In the genomic region with DNA sequence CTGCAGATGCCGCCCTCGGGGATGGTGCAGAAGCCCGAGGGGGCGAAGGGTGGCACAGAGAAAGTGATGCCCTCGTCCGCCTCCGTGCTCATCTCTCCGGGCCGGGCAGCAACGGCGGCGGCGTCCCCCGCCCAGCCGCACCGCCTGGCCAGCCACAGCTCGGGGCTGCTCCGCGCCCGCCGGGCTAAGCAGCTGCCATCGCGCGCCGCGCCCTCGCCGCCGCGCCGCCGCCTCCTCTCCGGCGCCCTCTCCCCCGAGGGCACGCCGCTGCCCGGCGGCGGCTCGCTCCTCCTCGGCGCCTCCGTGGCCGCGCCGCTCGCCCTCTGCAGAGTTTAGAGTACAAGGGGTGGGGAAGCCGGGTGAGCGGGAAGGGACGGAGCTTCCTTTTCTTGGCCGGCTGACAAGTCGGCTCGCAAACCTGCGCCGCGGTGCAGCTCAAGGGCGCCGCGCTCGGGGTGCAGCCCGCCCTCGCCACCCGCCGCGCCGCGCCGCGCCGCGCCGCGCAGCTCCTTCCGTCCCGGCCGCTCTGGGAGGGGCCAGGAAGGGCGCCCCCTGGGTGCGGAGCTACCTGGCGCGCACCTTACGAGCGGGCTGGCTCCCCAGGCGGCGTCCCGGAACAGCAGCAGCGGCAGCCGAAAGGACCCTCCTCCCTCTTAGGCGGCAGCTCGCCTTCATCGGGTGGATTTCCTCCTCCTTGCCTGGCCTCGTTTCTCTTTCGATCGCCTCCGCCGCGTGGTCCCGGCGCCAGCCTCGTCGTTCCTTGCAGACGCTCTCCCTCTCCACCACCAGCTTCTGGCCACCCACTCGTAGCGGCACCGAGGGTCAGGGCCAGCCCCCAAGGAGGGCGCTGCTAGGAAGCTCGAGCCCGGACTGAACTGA, we compare ENCODE assay signal across 8 cellular contexts. TPM values are rescaled to one million over a fixed set of nuclear protein-coding genes. Genes with fewer than 3 reads are reported as not detected.
A peak's percentile ranks its signal among the peaks of the same experiment; 100 is the strongest.
DNase-seq lines count a peak whose midpoint lies in the region; ATAC-seq and TF ChIP-seq lines count a peak whose summit lies in the region.

A gene with protein sequence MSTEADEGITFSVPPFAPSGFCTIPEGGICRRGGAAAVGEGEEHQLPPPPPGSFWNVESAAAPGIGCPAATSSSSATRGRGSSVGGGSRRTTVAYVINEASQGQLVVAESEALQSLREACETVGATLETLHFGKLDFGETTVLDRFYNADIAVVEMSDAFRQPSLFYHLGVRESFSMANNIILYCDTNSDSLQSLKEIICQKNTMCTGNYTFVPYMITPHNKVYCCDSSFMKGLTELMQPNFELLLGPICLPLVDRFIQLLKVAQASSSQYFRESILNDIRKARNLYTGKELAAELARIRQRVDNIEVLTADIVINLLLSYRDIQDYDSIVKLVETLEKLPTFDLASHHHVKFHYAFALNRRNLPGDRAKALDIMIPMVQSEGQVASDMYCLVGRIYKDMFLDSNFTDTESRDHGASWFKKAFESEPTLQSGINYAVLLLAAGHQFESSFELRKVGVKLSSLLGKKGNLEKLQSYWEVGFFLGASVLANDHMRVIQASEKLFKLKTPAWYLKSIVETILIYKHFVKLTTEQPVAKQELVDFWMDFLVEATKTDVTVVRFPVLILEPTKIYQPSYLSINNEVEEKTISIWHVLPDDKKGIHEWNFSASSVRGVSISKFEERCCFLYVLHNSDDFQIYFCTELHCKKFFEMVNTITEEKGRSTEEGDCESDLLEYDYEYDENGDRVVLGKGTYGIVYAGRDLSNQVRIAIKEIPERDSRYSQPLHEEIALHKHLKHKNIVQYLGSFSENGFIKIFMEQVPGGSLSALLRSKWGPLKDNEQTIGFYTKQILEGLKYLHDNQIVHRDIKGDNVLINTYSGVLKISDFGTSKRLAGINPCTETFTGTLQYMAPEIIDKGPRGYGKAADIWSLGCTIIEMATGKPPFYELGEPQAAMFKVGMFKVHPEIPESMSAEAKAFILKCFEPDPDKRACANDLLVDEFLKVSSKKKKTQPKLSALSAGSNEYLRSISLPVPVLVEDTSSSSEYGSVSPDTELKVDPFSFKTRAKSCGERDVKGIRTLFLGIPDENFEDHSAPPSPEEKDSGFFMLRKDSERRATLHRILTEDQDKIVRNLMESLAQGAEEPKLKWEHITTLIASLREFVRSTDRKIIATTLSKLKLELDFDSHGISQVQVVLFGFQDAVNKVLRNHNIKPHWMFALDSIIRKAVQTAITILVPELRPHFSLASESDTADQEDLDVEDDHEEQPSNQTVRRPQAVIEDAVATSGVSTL (N-terminal part only) (minus strand): TSS at position 412 of the 879 bp plus-strand sequence. CDS start 320 bp downstream, at position 92.

- no peak within 1 kb of the TSS for H3K27ac Mint-ChIP-seq in GM23338

- no peaks in the 10 kb centered on the region for H3K9me2 ChIP-seq in GM23338 (ENCODE audit: insufficient read depth)

- DNase-seq in GM23338 (ENCODE audit: low spot score), result peak; percentile 72
- peak; percentile 71 to 77 for DNase-seq in Kasumi-1 (lab: John Stamatoyannopoulos, UW)
- DNase-seq in SHP77 treated with DMSO at 0.1 percent for 48 hours (lab: John Stamatoyannopoulos, UW), result peak; percentile 70
- peak; percentile 89 for DNase-seq in activated gamma-delta T cell treated with Interleukin-2 at 50 U/mL for 16 hours
- DNase-seq in foreskin melanocyte, result peak; percentile 32
- DNase-seq in occipital lobe (lab: John Stamatoyannopoulos, UW), result peak; percentile 72
- peak; percentile 57 for DNase-seq in superior temporal gyrus (ENCODE audit: extremely low spot score)

- H3K27ac ChIP-seq in GM23338 (ENCODE audit: low read depth), result no peak within 1 kb of the TSS

- peak within 1 kb of the TSS; percentile 90 for H3K4me3 ChIP-seq in GM23338

- no peaks in the 10 kb centered on the region for H4K20me1 ChIP-seq in GM23338 (replicated peaks; ENCODE audit: insufficient read depth)

- peaks cover 6% of the 10 kb centered on the region; the same call in 2 of the 3 replicates for H3K4me1 Mint-ChIP-seq in GM23338

- peak within 1 kb of the TSS; percentile 98 for H3K4me2 ChIP-seq in GM23338

- peak within 1 kb of the TSS; percentile 84 for H3K9ac ChIP-seq in ES-I3 (ENCODE audit: low read depth, low read length)

- H3K9me3 Mint-ChIP-seq in GM23338, result no peaks in the 10 kb centered on the region; the same call in 2 of the 3 replicates

- ATAC-seq in GM23338, result peak; percentile 70

- no peaks in the 10 kb centered on the region; the same call in 2 of the 3 replicates for H3K36me3 Mint-ChIP-seq in GM23338 (ENCODE audit: low read depth)

- peak within 1 kb of the TSS; percentile 85 for H3K4me3 Mint-ChIP-seq in GM23338

- TF ChIP-seq CTCF in GM23338 (conservative IDR thresholded peaks at IDR 0.05; ENCODE audit: low read depth in 2 of 2), result peak in 1 of 2 experiments; percentile 51; a peak in 2 of 4 replicates

- H3K79me2 ChIP-seq in GM23338 (replicated peaks; ENCODE audit: insufficient read depth), result no peaks in the 10 kb centered on the region

- H3K27me3 Mint-ChIP-seq in GM23338 (ENCODE audit: insufficient read depth, low read depth, poor library complexity), result peaks cover 24% of the 10 kb centered on the region

- peaks cover 60% of the 10 kb centered on the region for H3K27me3 ChIP-seq in GM23338 (ENCODE audit: insufficient read depth)

- 0 out of 2 replicates have a peak, but pooled peaks cover 3% of the 10 kb centered on the region for H3F3A ChIP-seq in GM23338 (replicated peaks; ENCODE audit: low read depth)

- H3K9me3 ChIP-seq in ES-I3 (ENCODE audit: control insufficient read depth, insufficient read depth, low read length), result no peaks in the 10 kb centered on the region

- H3K36me3 ChIP-seq in ES-I3 (ENCODE audit: insufficient read depth, low read length), result no peaks in the 10 kb centered on the region
- H3K36me3 ChIP-seq in GM23338 (ENCODE audit: insufficient read depth), result no peaks in the 10 kb centered on the region

- H2AFZ ChIP-seq in GM23338, result peak within 1 kb of the TSS; percentile 99

- no peaks in the 10 kb centered on the region; the same call in 1 of the 2 replicates for H3K4me1 ChIP-seq in ES-I3 (ENCODE audit: insufficient read depth, low read length)
- H3K4me1 ChIP-seq in GM23338 (ENCODE audit: insufficient read depth), result peaks cover 12% of the 10 kb centered on the region; the same call in 1 of the 2 replicates

TF ChIP-seq in GM23338, 12 proteins besides CTCF, POLR2A, EP300 and RAD21:
- TF ChIP-seq ZNF331 (CRISPR knock-in tag; IDR thresholded peaks at IDR 0.05; ENCODE audit: low read depth) (no peak), JUNB (IDR thresholded peaks at IDR 0.05; ENCODE audit: unreplicated experiment) (no peak), EZH2phosphoT487 (IDR thresholded peaks at IDR 0.05; ENCODE audit: unreplicated experiment) (no peak), POLR2AphosphoS5 (IDR thresholded peaks at IDR 0.05; ENCODE audit: low read depth) (0 out of 2 replicates have a peak, but pooled peaks have one; percentile 17), REST (IDR thresholded peaks at IDR 0.05; ENCODE audit: unreplicated experiment) (no peak), EZH2 (IDR thresholded peaks at IDR 0.05; ENCODE audit: low read depth, unreplicated experiment) (peak; percentile 52), NANOG (IDR thresholded peaks at IDR 0.05; ENCODE audit: borderline replicate concordance) (no peak)
- TF ChIP-seq, protein P1, sequence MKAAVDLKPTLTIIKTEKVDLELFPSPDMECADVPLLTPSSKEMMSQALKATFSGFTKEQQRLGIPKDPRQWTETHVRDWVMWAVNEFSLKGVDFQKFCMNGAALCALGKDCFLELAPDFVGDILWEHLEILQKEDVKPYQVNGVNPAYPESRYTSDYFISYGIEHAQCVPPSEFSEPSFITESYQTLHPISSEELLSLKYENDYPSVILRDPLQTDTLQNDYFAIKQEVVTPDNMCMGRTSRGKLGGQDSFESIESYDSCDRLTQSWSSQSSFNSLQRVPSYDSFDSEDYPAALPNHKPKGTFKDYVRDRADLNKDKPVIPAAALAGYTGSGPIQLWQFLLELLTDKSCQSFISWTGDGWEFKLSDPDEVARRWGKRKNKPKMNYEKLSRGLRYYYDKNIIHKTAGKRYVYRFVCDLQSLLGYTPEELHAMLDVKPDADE (IDR thresholded peaks at IDR 0.05), result no peak

RNA-seq across cellular contexts. Expression of the gene that starts here (rescaled TPM):
- 2.8 and 2.9 TPM in 2 replicates for total RNA-seq in GM23338 (2014; rRNA removed; shearing (Covaris generic))
- polyA plus RNA-seq in GM23338 (2016; fragmentation: Nextera tagmentation; extraction: Ambion mirVana), result 0.76 and 0.78 TPM in 2 replicates
- total RNA-seq in occipital lobe, result 9.8 TPM

Comparison
In these comparisons a context has a peak if more than half of its experiments do, and no peak if none do; other contexts are left out.
1. DNase-seq: peak in every context shown above with its lines; median percentile 89 in activated gamma-delta T cell treated with Interleukin-2 at 50 U/mL for 16 hours; 74 in Kasumi-1; 72 in GM23338; 72 in occipital lobe; 70 in SHP77 treated with DMSO at 0.1 percent for 48 hours; 57 in superior temporal gyrus; 32 in foreskin melanocyte.